13 cellular contexts compared by ENCODE assay signal in the genomic region with DNA sequence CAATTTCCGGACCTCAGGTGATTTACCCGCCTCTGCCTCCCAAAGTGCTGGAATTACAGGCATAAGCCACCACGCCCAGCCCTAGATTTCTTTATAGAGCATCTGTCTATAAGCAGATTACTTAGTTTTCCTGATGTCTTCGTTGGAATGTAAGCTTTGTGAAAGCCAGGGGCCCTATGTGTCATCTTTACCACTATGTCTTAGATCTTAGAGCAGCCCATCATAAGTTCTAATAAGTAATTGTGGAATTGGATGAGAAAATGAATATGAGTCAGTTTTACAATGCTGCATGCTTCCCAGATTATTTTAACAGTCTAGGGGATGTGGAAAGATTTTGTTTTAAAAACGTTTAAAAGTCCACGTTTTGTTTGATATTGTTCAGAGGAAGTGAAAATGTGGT. TPM values are rescaled to one million over a fixed set of nuclear protein-coding genes. Genes with fewer than 3 reads are reported as not detected.
DNase-seq lines count a peak whose midpoint lies in the region; ATAC-seq and TF ChIP-seq lines count a peak whose summit lies in the region.
"Had no signal": no experiment of that assay in that cellular context is flagged by ENCODE, and none has a peak within 500 bp of the region (broad histone marks: within the 10 kb centered on the region; RNA-seq: fewer than 3 reads in every experiment).

No MANE protein-coding gene starts in this region.

- CTCF ChIA-PET in CD4-positive, alpha-beta T cell (lab: Charles Lee) = no interaction called here
- CTCF ChIA-PET in HCT116 (lab: Charles Lee) = no interaction called here

- peaks cover 70% of the 10 kb centered on the region for H3K4me1 Mint-ChIP-seq in CD4-positive, alpha-beta T cell (ENCODE audit: low read depth)
- H3K4me1 Mint-ChIP-seq in activated naive CD8-positive, alpha-beta T cell (ENCODE audit: low read depth) = peaks cover 59% of the 10 kb centered on the region
- peaks cover 12% of the 10 kb centered on the region for H3K4me1 Mint-ChIP-seq in mesothelial cell of epicardium

- BruUV-seq in HCT116 (replicated peaks; lab: Mats Ljungman, UMichigan) = no TSS peak

- H3K4me3 Mint-ChIP-seq in CD4-positive, alpha-beta T cell = peak overlapping the region; percentile 15
- H3K4me3 Mint-ChIP-seq in activated naive CD8-positive, alpha-beta T cell = peak overlapping the region; percentile 27
- no peak overlapping the region for H3K4me3 Mint-ChIP-seq in mesothelial cell of epicardium
- H3K4me3 Mint-ChIP-seq: brain had no signal

- H3K27ac ChIP-seq in CD4-positive, alpha-beta T cell (ENCODE audit: low read depth, low read length) = no peak overlapping the region
- H3K27ac ChIP-seq in HCT116 (ENCODE audit: low read depth, low read length) = peak overlapping the region; percentile 60
- H3K27ac ChIP-seq: epithelial cell of prostate had no signal

- intact Hi-C loops in CD4-positive, alpha-beta T cell (cut with DNase I, micrococcal nuclease) = loop anchor here in 1 of 2 experiments (5.0 kb wide), 1 partner anchor 48 kb away; no protein-coding TSS in a partner anchor
- intact Hi-C loops in HCT116 (cut with micrococcal nuclease) (no loop called here), left colon (cut with DNase I, micrococcal nuclease) (no loop called here)

- peaks cover 59% of the 10 kb centered on the region for H3K36me3 Mint-ChIP-seq in CD4-positive, alpha-beta T cell (ENCODE audit: low read depth)
- H3K36me3 Mint-ChIP-seq in activated naive CD8-positive, alpha-beta T cell = peaks cover 2% of the 10 kb centered on the region
- peaks cover 25% of the 10 kb centered on the region for H3K36me3 Mint-ChIP-seq in mesothelial cell of epicardium

- H3K9me3 ChIP-seq in CD4-positive, alpha-beta T cell (ENCODE audit: control insufficient read depth, low read length) = no peaks in the 10 kb centered on the region
- no peaks in the 10 kb centered on the region for H3K9me3 ChIP-seq in HCT116 (ENCODE audit: control insufficient read depth in 1 of 2, insufficient read depth in 1 of 2, low read depth in 1 of 2, low read length in 2 of 2)

- H3K9me3 Mint-ChIP-seq in CD4-positive, alpha-beta T cell = no peaks in the 10 kb centered on the region
- no peaks in the 10 kb centered on the region for H3K9me3 Mint-ChIP-seq in activated naive CD8-positive, alpha-beta T cell (ENCODE audit: low read depth)
- no peaks in the 10 kb centered on the region for H3K9me3 Mint-ChIP-seq in mesothelial cell of epicardium
- H3K9me3 Mint-ChIP-seq: brain had no signal

- TF ChIP-seq RAD21 in HCT116 (IDR thresholded peaks at IDR 0.05; ENCODE audit: low read depth) = no peak

- H2AFZ ChIP-seq in HCT116 (ENCODE audit: low read depth, low read length, poor library complexity, severe bottlenecking) = no peak overlapping the region

- TF ChIP-seq CTCF in CD4-positive, alpha-beta T cell (IDR thresholded peaks at IDR 0.05) = no peak
- TF ChIP-seq CTCF in HCT116 (IDR thresholded peaks at IDR 0.05 in 2 of 3, conservative IDR thresholded peaks at IDR 0.05 in 1 of 3; ENCODE audit: borderline replicate concordance in 1 of 3, insufficient read depth in 1 of 3, low read depth in 2 of 3, low read length in 2 of 3) (no peak), mesothelial cell of epicardium (IDR thresholded peaks at IDR 0.05; ENCODE audit: unreplicated experiment) (no peak)

- RAD21 ChIA-PET in HCT116 (lab: Charles Lee; ENCODE audit: low non-redundant PET in 1 of 2, low total read pairs in 2 of 2, uncharacterized antibody in 2 of 2, unreplicated experiment in 2 of 2) = no interaction called here

- no peak for ATAC-seq in CD4-positive, alpha-beta T cell (ENCODE audit: poor library complexity)
- ATAC-seq in HCT116 (peak; percentile 55), HG03280 (IDR thresholded peaks at IDR 0.05; ENCODE audit: unreplicated experiment) (no peak), left colon (no peak)

- H3K27me3 ChIP-seq in CD4-positive, alpha-beta T cell (ENCODE audit: control insufficient read depth, insufficient read depth, low read length) = no peaks in the 10 kb centered on the region
- H3K27me3 ChIP-seq in HCT116 (ENCODE audit: insufficient read depth, low read length) = no peaks in the 10 kb centered on the region

- H3K4me2 ChIP-seq in HCT116 (ENCODE audit: low read length) = peak overlapping the region; percentile 45

- peaks cover 43 to 79% of the 10 kb centered on the region in 2 experiments for H3K4me1 ChIP-seq in HCT116 (ENCODE audit: control insufficient read depth in 1 of 2, insufficient read depth in 2 of 2, low read length in 2 of 2)

- POLR2A ChIA-PET in CD4-positive, alpha-beta T cell (lab: Charles Lee) = interaction anchor here (1.1 kb wide), 1 partner anchor 82 kb away, joined by 3 read pairs; no protein-coding TSS in a partner anchor
- POLR2A ChIA-PET in HCT116 (lab: Charles Lee) = no interaction called here

- DNase-seq in CD4-positive, alpha-beta T cell = no peak
- no peak for DNase-seq in HCT116 (ENCODE audit: low read depth, low spot score)
- DNase-seq in mesothelial cell of epicardium (ENCODE audit: low spot score in 2 of 2, unreplicated experiment in 2 of 2) = no peak
- no peak for DNase-seq in retina
- DNase-seq in left colon = no peak
- DNase-seq: activated CD8-positive, alpha-beta memory T cell treated with anti-CD3 and anti-CD28 coated beads, Interleukin-2, amount 50 U/mL, for 48 hours; Kasumi-1; substantia nigra; T1000 had no signal

- H4K20me1 ChIP-seq in HCT116 (ENCODE audit: insufficient read depth) = no peaks in the 10 kb centered on the region; the same call in 1 of the 2 replicates

- no peaks in the 10 kb centered on the region for H3K27me3 Mint-ChIP-seq in CD4-positive, alpha-beta T cell
- no peaks in the 10 kb centered on the region for H3K27me3 Mint-ChIP-seq in activated naive CD8-positive, alpha-beta T cell
- no peaks in the 10 kb centered on the region for H3K27me3 Mint-ChIP-seq in mesothelial cell of epicardium (ENCODE audit: low read depth)
- H3K27me3 Mint-ChIP-seq: brain had no signal

- H3K9ac ChIP-seq in HCT116 (ENCODE audit: low read length) = peak overlapping the region; percentile 36

- no peak for TF ChIP-seq POLR2A in HCT116 (IDR thresholded peaks at IDR 0.05; ENCODE audit: borderline replicate concordance, extremely low read depth, insufficient read depth, insufficient read length)

- H3K79me2 ChIP-seq in HCT116 (ENCODE audit: insufficient read depth, low read length) = peaks cover 91% of the 10 kb centered on the region

- H3K9me2 ChIP-seq in HCT116 (ENCODE audit: insufficient read depth) = no peaks in the 10 kb centered on the region

- peak overlapping the region; percentile 76 for H3K27ac Mint-ChIP-seq in CD4-positive, alpha-beta T cell
- peak overlapping the region; percentile 72 for H3K27ac Mint-ChIP-seq in activated naive CD8-positive, alpha-beta T cell
- peak overlapping the region; percentile 21 for H3K27ac Mint-ChIP-seq in mesothelial cell of epicardium

- no peak overlapping the region for H3K4me3 ChIP-seq in HCT116 (replicated peaks in 1 of 2; ENCODE audit: low read depth in 1 of 2, low read length in 2 of 2)

- peaks cover 4 to 13% of the 10 kb centered on the region in 2 experiments; a peak in 1 of 4 replicates for H3K36me3 ChIP-seq in HCT116 (ENCODE audit: control insufficient read depth in 1 of 2, insufficient read depth in 2 of 2, low read length in 2 of 2)

TF ChIP-seq in HCT116, 20 proteins besides CTCF, POLR2A, EP300 and RAD21:
- TF ChIP-seq YY1 (IDR thresholded peaks at IDR 0.05; ENCODE audit: extremely low read depth, insufficient replicate concordance, low read depth, low read length) (no peak), FOSL1 (IDR thresholded peaks at IDR 0.05; ENCODE audit: low read depth) (0 out of 2 replicates have a peak, but pooled peaks have one; percentile 7)

RNA-seq across cellular contexts. Expression of gene ZBTB2, which starts 9.1 kb away (rescaled TPM):
- 10 to 100 TPM; 18.6 to 19.1 TPM for total RNA-seq in CD4-positive, alpha-beta T cell
- total RNA-seq in HCT116 (2021; ENCODE audit: unreplicated experiment) = 12.5 TPM
- polyA plus RNA-seq in HCT116 (2012) = 7.5 and 7.9 TPM in 2 replicates
- 15.2 to 16.1 TPM (median 15.8 TPM) in 3 replicates for total RNA-seq in mesothelial cell of epicardium
- total RNA-seq in left colon = 10 to 100 TPM in 1 of 2 donors, 1 to 10 TPM in 1; 9.9 to 10.8 TPM

RNA-seq across cellular contexts. Expression of gene RMND1, which starts 51.5 kb away (rescaled TPM):
- total RNA-seq in CD4-positive, alpha-beta T cell = 1 to 10 TPM; 6.5 to 7.5 TPM
- 28.0 TPM for total RNA-seq in HCT116 (2021; ENCODE audit: unreplicated experiment)
- polyA plus RNA-seq in HCT116 (2012) = 12.7 and 18.4 TPM in 2 replicates
- 22.7 to 24.5 TPM (median 23.4 TPM) in 3 replicates for total RNA-seq in mesothelial cell of epicardium
- 10 to 100 TPM; 18.6 to 20.5 TPM for total RNA-seq in left colon

Comparison
In these comparisons a context has a peak if more than half of its experiments do, and no peak if none do; other contexts are left out.
1. H3K27ac Mint-ChIP-seq: peak in every context shown above with its lines; median percentile 76 in CD4-positive, alpha-beta T cell; 72 in activated naive CD8-positive, alpha-beta T cell; 21 in mesothelial cell of epicardium.